In genomic region chr12:104469066-104469465, GRCh38 we compare ENCODE assay signal across 31 cellular contexts. TPM values are rescaled to one million over a fixed set of nuclear protein-coding genes. Genes with fewer than 3 reads are reported as not detected.
DNase-seq lines count a peak whose midpoint lies in the region; ATAC-seq, FAIRE-seq and TF ChIP-seq lines count a peak whose summit lies in the region.
"Had no signal": no experiment of that assay in that cellular context is flagged by ENCODE, and none has a peak within 500 bp of the region (broad histone marks: within the 10 kb centered on the region; RNA-seq: fewer than 3 reads in every experiment).

No MANE protein-coding gene starts in this region.

- no peak for ATAC-seq in activated CD8-positive, alpha-beta memory T cell treated with anti-CD3 and anti-CD28 coated beads, Interleukin-2, amount 10 ng/mL, durations not matched to agents 7 days and 5 days
- no peak for ATAC-seq in stimulated activated naive B cell treated with anti-CD40 and anti-IgM and Interleukin-4, amounts not matched to agents 10 μg/mL and 1 μg/mL and 100 μg/mL, for 72 hours (replicated peaks)
- no peak for ATAC-seq in GM21529 (IDR thresholded peaks at IDR 0.05; ENCODE audit: unreplicated experiment)
- ATAC-seq: body of pancreas, foreskin keratinocyte, heart right ventricle, K562, psoas muscle, sciatic nerve had no signal

- intact Hi-C loops in cardiac septum (cut with DNase I) = no loop called here

- peak overlapping the region; percentile 89 for H3K9ac ChIP-seq in Loucy (ENCODE audit: low read depth, low read length, poor library complexity, severe bottlenecking)

- H3K27me3 ChIP-seq in Loucy (ENCODE audit: insufficient read depth, low read length, poor library complexity, severe bottlenecking) = no peaks in the 10 kb centered on the region
- H3K27me3 ChIP-seq in bronchial epithelial cell (ENCODE audit: control insufficient read depth, insufficient read depth, low read length) = no peaks in the 10 kb centered on the region
- H3K27me3 ChIP-seq: body of pancreas, dorsolateral prefrontal cortex, esophagus muscularis mucosa, foreskin keratinocyte, heart right ventricle, MG63, tibial nerve had no signal

- peaks cover 99% of the 10 kb centered on the region for H3K4me1 Mint-ChIP-seq in activated CD8-positive, alpha-beta memory T cell treated with anti-CD3 and anti-CD28 coated beads, Interleukin-2, amount 10 ng/mL, durations not matched to agents 7 days and 5 days
- H3K4me1 Mint-ChIP-seq in stimulated activated naive B cell treated with anti-CD40 and anti-IgM and Interleukin-4, amounts not matched to agents 10 μg/mL and 1 μg/mL and 100 μg/mL, for 72 hours = peaks cover 51 to 83% of the 10 kb centered on the region in 2 donors

- no peak for DNase-seq in activated CD8-positive, alpha-beta memory T cell treated with anti-CD3 and anti-CD28 coated beads, Interleukin-2, amount 10 ng/mL, durations not matched to agents 7 days and 5 days
- no peak for DNase-seq in activated CD8-positive, alpha-beta memory T cell treated with anti-CD3 and anti-CD28 coated beads, Interleukin-2, amount 50 U/mL, for 4 hours
- no peak for DNase-seq in bronchial epithelial cell (ENCODE audit: low read depth)
- DNase-seq in stimulated activated naive B cell treated with anti-CD40 and anti-IgM and Interleukin-4, amounts not matched to agents 10 μg/mL and 1 μg/mL and 100 μg/mL, for 72 hours = no peak
- DNase-seq in cardiac septum (ENCODE audit: low spot score) = no peak
- no peak for DNase-seq in AML-193 (lab: John Stamatoyannopoulos, UW)
- DNase-seq: activated CD4-positive, alpha-beta T cell treated with anti-CD3 and anti-CD28 coated beads for 4 hours; activated naive CD4-positive, alpha-beta T cell; body of pancreas; COR-L47; dorsolateral prefrontal cortex; foreskin keratinocyte; GOT3; heart right ventricle; kidney; MG63; NCI-H1417; NCI-H2081; NCI-H526 treated with DMSO at 0.1 percent for 48 hours; psoas muscle; SIG-M5; stimulated activated CD4-positive, alpha-beta T cell treated with anti-CD3 and anti-CD28 coated beads, Interleukin-2, amount 100 ng/mL, for 48 hours; T-helper 9 cell had no signal

- FAIRE-seq in bronchial epithelial cell (lab: Jason Lieb, UNC) = peak; percentile 60
- FAIRE-seq: A204.1, endometrium, K562, kidney had no signal

- H3K27ac Mint-ChIP-seq in activated CD8-positive, alpha-beta memory T cell treated with anti-CD3 and anti-CD28 coated beads, Interleukin-2, amount 10 ng/mL, durations not matched to agents 7 days and 5 days = peak overlapping the region; percentile 72
- peak overlapping the region; percentile 37 for H3K27ac Mint-ChIP-seq in stimulated activated naive B cell treated with anti-CD40 and anti-IgM and Interleukin-4, amounts not matched to agents 10 μg/mL and 1 μg/mL and 100 μg/mL, for 72 hours

- H3K9me3 Mint-ChIP-seq in activated CD8-positive, alpha-beta memory T cell treated with anti-CD3 and anti-CD28 coated beads, Interleukin-2, amount 10 ng/mL, durations not matched to agents 7 days and 5 days (ENCODE audit: low read depth) = peaks cover 4% of the 10 kb centered on the region
- peaks cover 0 to 14% of the 10 kb centered on the region in 2 donors for H3K9me3 Mint-ChIP-seq in stimulated activated naive B cell treated with anti-CD40 and anti-IgM and Interleukin-4, amounts not matched to agents 10 μg/mL and 1 μg/mL and 100 μg/mL, for 72 hours

- H3K36me3 Mint-ChIP-seq in activated CD8-positive, alpha-beta memory T cell treated with anti-CD3 and anti-CD28 coated beads, Interleukin-2, amount 10 ng/mL, durations not matched to agents 7 days and 5 days = peaks cover 65% of the 10 kb centered on the region
- H3K36me3 Mint-ChIP-seq in stimulated activated naive B cell treated with anti-CD40 and anti-IgM and Interleukin-4, amounts not matched to agents 10 μg/mL and 1 μg/mL and 100 μg/mL, for 72 hours = peaks cover 41 to 55% of the 10 kb centered on the region in 2 donors

- H3K4me3 ChIP-seq in Loucy (ENCODE audit: low read length, poor library complexity, severe bottlenecking) = peak overlapping the region; percentile 78
- H3K4me3 ChIP-seq in bronchial epithelial cell (ENCODE audit: low read depth, low read length) = no peak overlapping the region
- H3K4me3 ChIP-seq: body of pancreas, dorsolateral prefrontal cortex, esophagus muscularis mucosa, heart right ventricle, K562, MG63, psoas muscle, tibial nerve had no signal

- peak overlapping the region; percentile 98 for H3K4me2 ChIP-seq in Loucy (ENCODE audit: low read depth, low read length, poor library complexity, severe bottlenecking)

- no peak overlapping the region for H2AFZ ChIP-seq in Loucy (ENCODE audit: low read length)

- H3F3A ChIP-seq in Loucy (ENCODE audit: low read depth) = peaks cover 19% of the 10 kb centered on the region; the same call in 1 of the 2 replicates

- TF ChIP-seq CTCF in Loucy (conservative IDR thresholded peaks at IDR 0.05; ENCODE audit: low read length) = no peak
- TF ChIP-seq CTCF in bronchial epithelial cell (IDR thresholded peaks at IDR 0.05; ENCODE audit: insufficient read depth, low read length, severe bottlenecking) = no peak

- peak overlapping the region; percentile 27 for H3K4me3 Mint-ChIP-seq in activated CD8-positive, alpha-beta memory T cell treated with anti-CD3 and anti-CD28 coated beads, Interleukin-2, amount 10 ng/mL, durations not matched to agents 7 days and 5 days
- H3K4me3 Mint-ChIP-seq in stimulated activated naive B cell treated with anti-CD40 and anti-IgM and Interleukin-4, amounts not matched to agents 10 μg/mL and 1 μg/mL and 100 μg/mL, for 72 hours = no peak overlapping the region

- H3K27me3 Mint-ChIP-seq in activated CD8-positive, alpha-beta memory T cell treated with anti-CD3 and anti-CD28 coated beads, Interleukin-2, amount 10 ng/mL, durations not matched to agents 7 days and 5 days = no peaks in the 10 kb centered on the region
- no peaks in the 10 kb centered on the region for H3K27me3 Mint-ChIP-seq in stimulated activated naive B cell treated with anti-CD40 and anti-IgM and Interleukin-4, amounts not matched to agents 10 μg/mL and 1 μg/mL and 100 μg/mL, for 72 hours

- H3K36me3 ChIP-seq in Loucy (ENCODE audit: insufficient read depth, low read length) = peaks cover 27% of the 10 kb centered on the region
- no peaks in the 10 kb centered on the region for H3K36me3 ChIP-seq in bronchial epithelial cell (ENCODE audit: control insufficient read depth, insufficient read depth, low read length)
- H3K36me3 ChIP-seq: esophagus muscularis mucosa, heart right ventricle, MG63, tibial nerve had no signal

- no peaks in the 10 kb centered on the region for H3K9me2 ChIP-seq in Loucy (replicated peaks; ENCODE audit: low read depth, low read length)

- H3K4me1 ChIP-seq in Loucy (ENCODE audit: insufficient read depth, low read length, poor library complexity, severe bottlenecking) = peaks cover 94% of the 10 kb centered on the region
- H3K4me1 ChIP-seq: body of pancreas, esophagus muscularis mucosa, foreskin keratinocyte, psoas muscle had no signal

- CTCF ChIA-PET in activated CD8-positive, alpha-beta memory T cell treated with anti-CD3 and anti-CD28 coated beads, Interleukin-2, amount 10 ng/mL, durations not matched to agents 7 days and 5 days (lab: Charles Lee) = interaction anchor here (3.8 to 4.9 kb wide), 2 partner anchors 9 to 11 kb away, joined by 16 to 22 read pairs; partner anchors contain the start of gene CHST11

- peaks cover 100% of the 10 kb centered on the region for H3K79me2 ChIP-seq in Loucy (ENCODE audit: insufficient read depth, low read length)

- peaks cover 80% of the 10 kb centered on the region for H4K20me1 ChIP-seq in Loucy (ENCODE audit: insufficient read depth, low read length, poor library complexity, severe bottlenecking)

- H3K9me3 ChIP-seq in Loucy (ENCODE audit: insufficient read depth, low read depth, low read length) = no peaks in the 10 kb centered on the region
- H3K9me3 ChIP-seq: body of pancreas, esophagus muscularis mucosa, heart right ventricle, MG63, psoas muscle, tibial nerve had no signal

RNA-seq across cellular contexts. Expression of gene CHST11, which starts 12.3 kb away (rescaled TPM):
- total RNA-seq in activated CD8-positive, alpha-beta memory T cell treated with anti-CD3 and anti-CD28 coated beads, Interleukin-2, amount 10 ng/mL, durations not matched to agents 7 days and 5 days = 100 to 1,000 TPM; 123 to 141 TPM
- 4.2 and 7.9 TPM in 2 replicates for total RNA-seq in bronchial epithelial cell
- 6.1 TPM for total RNA-seq in cardiac septum

Comparison
In these comparisons a context has a peak if more than half of its experiments do, and no peak if none do; other contexts are left out.
1. RNA of gene CHST11, which starts 12.3 kb away (total RNA-seq): 123 to 141 TPM in activated CD8-positive, alpha-beta memory T cell treated with anti-CD3 and anti-CD28 coated beads, Interleukin-2, amount 10 ng/mL, durations not matched to agents 7 days and 5 days; 4.2 to 7.9 TPM in bronchial epithelial cell and 6.1 TPM in cardiac septum (single experiment); every median in the first group is over 10 times any median in the second.